Comparison of ENCODE assay signal across 1 cellular context in the genomic region with DNA sequence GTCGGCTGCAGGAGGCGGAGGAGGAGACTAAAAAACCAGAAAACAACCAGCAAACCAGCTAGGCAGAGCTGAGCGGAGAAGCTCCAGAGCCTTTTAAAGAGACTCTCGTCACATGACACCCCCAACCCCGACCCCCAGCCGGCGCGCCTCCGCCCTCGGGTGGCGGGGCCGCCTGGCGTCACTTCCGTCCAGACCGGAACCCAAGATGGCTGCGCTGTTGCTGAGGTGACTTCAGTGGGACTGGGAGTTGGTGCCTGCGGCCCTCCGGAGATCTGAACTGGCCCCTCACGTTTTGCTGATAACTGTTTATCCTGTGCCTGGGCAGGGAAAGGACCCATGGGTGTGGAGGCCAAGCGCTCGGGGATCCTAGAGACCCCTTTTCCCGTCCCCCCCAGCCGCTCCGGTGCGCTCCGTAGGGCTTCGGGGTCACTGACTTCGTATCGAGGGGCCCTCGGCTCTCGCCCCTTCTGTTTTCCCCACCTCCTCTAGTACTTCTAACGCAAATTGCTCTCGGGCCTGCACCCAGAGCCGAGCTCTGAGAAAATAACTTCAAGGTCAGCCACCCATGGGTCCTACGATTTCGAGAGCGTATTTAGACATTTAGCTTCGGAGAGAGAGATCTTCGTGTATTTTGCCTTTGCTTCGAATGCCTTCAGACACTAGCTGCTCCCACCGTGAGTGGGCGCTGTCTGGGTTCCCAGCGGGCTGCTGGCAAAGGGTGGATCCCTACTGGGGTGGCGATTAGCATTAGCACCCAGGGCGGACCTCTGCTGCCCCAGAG.
A peak's percentile ranks its signal among the peaks of the same experiment; 100 is the strongest.
TF ChIP-seq lines count a peak whose summit lies in the region.

A gene with protein sequence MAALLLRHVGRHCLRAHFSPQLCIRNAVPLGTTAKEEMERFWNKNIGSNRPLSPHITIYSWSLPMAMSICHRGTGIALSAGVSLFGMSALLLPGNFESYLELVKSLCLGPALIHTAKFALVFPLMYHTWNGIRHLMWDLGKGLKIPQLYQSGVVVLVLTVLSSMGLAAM (plus strand): TSS at position 181 of the 781 bp plus-strand sequence. CDS start 25 bp downstream, at position 206.

TF ChIP-seq in HepG2, 621 proteins besides CTCF, POLR2A, EP300 and RAD21 (continued from another document and continues in another):
- TF ChIP-seq, protein P1, sequence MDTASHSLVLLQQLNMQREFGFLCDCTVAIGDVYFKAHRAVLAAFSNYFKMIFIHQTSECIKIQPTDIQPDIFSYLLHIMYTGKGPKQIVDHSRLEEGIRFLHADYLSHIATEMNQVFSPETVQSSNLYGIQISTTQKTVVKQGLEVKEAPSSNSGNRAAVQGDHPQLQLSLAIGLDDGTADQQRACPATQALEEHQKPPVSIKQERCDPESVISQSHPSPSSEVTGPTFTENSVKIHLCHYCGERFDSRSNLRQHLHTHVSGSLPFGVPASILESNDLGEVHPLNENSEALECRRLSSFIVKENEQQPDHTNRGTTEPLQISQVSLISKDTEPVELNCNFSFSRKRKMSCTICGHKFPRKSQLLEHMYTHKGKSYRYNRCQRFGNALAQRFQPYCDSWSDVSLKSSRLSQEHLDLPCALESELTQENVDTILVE (CRISPR knock-in tag; IDR thresholded peaks at IDR 0.05): no peak; the same call in 1 of the 2 replicates
- TF ChIP-seq ZNF12 (CRISPR knock-in tag; IDR thresholded peaks at IDR 0.05) (peak; percentile 2; the same call in 1 of the 2 replicates), ZNF607 (CRISPR knock-in tag; IDR thresholded peaks at IDR 0.05; ENCODE audit: borderline replicate concordance) (peak; percentile 56; the same call in 1 of the 2 replicates), MAFG (CRISPR knock-in tag; IDR thresholded peaks at IDR 0.05) (no peak), ZNF230 (CRISPR knock-in tag; IDR thresholded peaks at IDR 0.05) (no peak), SMARCE1 (IDR thresholded peaks at IDR 0.05; ENCODE audit: borderline replicate concordance) (no peak), ZNF883 (CRISPR knock-in tag; IDR thresholded peaks at IDR 0.05; ENCODE audit: not compliant biosample characterization) (no peak), ZNF337 (CRISPR knock-in tag; IDR thresholded peaks at IDR 0.05; ENCODE audit: borderline replicate concordance, low read depth) (no peak), SNRNP70 (IDR thresholded peaks at IDR 0.05; ENCODE audit: low read depth, low read length) (no peak), HMGXB3 (CRISPR knock-in tag; IDR thresholded peaks at IDR 0.05; ENCODE audit: borderline replicate concordance) (peak; percentile 21), ZNF234 (CRISPR knock-in tag; conservative IDR thresholded peaks at IDR 0.05) (no peak), DRAP1 (CRISPR knock-in tag; IDR thresholded peaks at IDR 0.05) (peak; percentile 99), AKAP8 (CRISPR knock-in tag; IDR thresholded peaks at IDR 0.05) (no peak), ZNF180 (CRISPR knock-in tag; IDR thresholded peaks at IDR 0.05; ENCODE audit: borderline replicate concordance, low read depth) (no peak), KAT7 (CRISPR knock-in tag; IDR thresholded peaks at IDR 0.05; ENCODE audit: borderline replicate concordance) (peak; percentile 43; the same call in 1 of the 2 replicates), ZNF446 (CRISPR knock-in tag; IDR thresholded peaks at IDR 0.05) (0 out of 2 replicates have a peak, but pooled peaks have one; percentile 6), CERS6 (CRISPR knock-in tag; IDR thresholded peaks at IDR 0.05) (no peak), TBL1XR1 (IDR thresholded peaks at IDR 0.05; ENCODE audit: borderline replicate concordance, low read length, partially characterized antibody) (peak; percentile 10), NR2C2 (CRISPR knock-in tag; IDR thresholded peaks at IDR 0.05; ENCODE audit: borderline replicate concordance) (peak; percentile 60), ZNF484 (CRISPR knock-in tag; IDR thresholded peaks at IDR 0.05; ENCODE audit: borderline replicate concordance, low read depth) (no peak), MAF1 (CRISPR knock-in tag; IDR thresholded peaks at IDR 0.05; ENCODE audit: borderline replicate concordance) (no peak), SP2 (CRISPR knock-in tag; IDR thresholded peaks at IDR 0.05) (peak; percentile 45; the same call in 1 of the 2 replicates), ZNF326 (CRISPR knock-in tag; IDR thresholded peaks at IDR 0.05; ENCODE audit: borderline replicate concordance) (no peak), ZNF513 (CRISPR knock-in tag; conservative IDR thresholded peaks at IDR 0.05) (no peak), MIER3 (CRISPR knock-in tag; IDR thresholded peaks at IDR 0.05; ENCODE audit: borderline replicate concordance) (peak; percentile 48; the same call in 1 of the 2 replicates), ZNF879 (CRISPR knock-in tag; IDR thresholded peaks at IDR 0.05) (no peak), BHLHE40 (IDR thresholded peaks at IDR 0.05; ENCODE audit: low read length) (no peak)
- TF ChIP-seq, protein P2, sequence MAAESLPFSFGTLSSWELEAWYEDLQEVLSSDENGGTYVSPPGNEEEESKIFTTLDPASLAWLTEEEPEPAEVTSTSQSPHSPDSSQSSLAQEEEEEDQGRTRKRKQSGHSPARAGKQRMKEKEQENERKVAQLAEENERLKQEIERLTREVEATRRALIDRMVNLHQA (CRISPR knock-in tag; IDR thresholded peaks at IDR 0.05): no peak
- TF ChIP-seq, protein P3, sequence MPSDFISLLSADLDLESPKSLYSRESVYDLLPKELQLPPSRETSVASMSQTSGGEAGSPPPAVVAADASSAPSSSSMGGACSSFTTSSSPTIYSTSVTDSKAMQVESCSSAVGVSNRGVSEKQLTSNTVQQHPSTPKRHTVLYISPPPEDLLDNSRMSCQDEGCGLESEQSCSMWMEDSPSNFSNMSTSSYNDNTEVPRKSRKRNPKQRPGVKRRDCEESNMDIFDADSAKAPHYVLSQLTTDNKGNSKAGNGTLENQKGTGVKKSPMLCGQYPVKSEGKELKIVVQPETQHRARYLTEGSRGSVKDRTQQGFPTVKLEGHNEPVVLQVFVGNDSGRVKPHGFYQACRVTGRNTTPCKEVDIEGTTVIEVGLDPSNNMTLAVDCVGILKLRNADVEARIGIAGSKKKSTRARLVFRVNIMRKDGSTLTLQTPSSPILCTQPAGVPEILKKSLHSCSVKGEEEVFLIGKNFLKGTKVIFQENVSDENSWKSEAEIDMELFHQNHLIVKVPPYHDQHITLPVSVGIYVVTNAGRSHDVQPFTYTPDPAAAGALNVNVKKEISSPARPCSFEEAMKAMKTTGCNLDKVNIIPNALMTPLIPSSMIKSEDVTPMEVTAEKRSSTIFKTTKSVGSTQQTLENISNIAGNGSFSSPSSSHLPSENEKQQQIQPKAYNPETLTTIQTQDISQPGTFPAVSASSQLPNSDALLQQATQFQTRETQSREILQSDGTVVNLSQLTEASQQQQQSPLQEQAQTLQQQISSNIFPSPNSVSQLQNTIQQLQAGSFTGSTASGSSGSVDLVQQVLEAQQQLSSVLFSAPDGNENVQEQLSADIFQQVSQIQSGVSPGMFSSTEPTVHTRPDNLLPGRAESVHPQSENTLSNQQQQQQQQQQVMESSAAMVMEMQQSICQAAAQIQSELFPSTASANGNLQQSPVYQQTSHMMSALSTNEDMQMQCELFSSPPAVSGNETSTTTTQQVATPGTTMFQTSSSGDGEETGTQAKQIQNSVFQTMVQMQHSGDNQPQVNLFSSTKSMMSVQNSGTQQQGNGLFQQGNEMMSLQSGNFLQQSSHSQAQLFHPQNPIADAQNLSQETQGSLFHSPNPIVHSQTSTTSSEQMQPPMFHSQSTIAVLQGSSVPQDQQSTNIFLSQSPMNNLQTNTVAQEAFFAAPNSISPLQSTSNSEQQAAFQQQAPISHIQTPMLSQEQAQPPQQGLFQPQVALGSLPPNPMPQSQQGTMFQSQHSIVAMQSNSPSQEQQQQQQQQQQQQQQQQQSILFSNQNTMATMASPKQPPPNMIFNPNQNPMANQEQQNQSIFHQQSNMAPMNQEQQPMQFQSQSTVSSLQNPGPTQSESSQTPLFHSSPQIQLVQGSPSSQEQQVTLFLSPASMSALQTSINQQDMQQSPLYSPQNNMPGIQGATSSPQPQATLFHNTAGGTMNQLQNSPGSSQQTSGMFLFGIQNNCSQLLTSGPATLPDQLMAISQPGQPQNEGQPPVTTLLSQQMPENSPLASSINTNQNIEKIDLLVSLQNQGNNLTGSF (CRISPR knock-in tag; IDR thresholded peaks at IDR 0.05): no peak; the same call in 1 of the 2 replicates
- TF ChIP-seq, protein P4, sequence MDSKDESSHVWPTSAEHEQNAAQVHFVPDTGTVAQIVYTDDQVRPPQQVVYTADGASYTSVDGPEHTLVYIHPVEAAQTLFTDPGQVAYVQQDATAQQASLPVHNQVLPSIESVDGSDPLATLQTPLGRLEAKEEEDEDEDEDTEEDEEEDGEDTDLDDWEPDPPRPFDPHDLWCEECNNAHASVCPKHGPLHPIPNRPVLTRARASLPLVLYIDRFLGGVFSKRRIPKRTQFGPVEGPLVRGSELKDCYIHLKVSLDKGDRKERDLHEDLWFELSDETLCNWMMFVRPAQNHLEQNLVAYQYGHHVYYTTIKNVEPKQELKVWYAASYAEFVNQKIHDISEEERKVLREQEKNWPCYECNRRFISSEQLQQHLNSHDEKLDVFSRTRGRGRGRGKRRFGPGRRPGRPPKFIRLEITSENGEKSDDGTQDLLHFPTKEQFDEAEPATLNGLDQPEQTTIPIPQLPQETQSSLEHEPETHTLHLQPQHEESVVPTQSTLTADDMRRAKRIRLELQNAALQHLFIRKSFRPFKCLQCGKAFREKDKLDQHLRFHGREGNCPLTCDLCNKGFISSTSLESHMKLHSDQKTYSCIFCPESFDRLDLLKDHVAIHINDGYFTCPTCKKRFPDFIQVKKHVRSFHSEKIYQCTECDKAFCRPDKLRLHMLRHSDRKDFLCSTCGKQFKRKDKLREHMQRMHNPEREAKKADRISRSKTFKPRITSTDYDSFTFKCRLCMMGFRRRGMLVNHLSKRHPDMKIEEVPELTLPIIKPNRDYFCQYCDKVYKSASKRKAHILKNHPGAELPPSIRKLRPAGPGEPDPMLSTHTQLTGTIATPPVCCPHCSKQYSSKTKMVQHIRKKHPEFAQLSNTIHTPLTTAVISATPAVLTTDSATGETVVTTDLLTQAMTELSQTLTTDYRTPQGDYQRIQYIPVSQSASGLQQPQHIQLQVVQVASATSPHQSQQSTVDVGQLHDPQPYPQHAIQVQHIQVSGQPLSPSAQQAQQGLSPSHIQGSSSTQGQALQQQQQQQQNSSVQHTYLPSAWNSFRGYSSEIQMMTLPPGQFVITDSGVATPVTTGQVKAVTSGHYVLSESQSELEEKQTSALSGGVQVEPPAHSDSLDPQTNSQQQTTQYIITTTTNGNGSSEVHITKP (CRISPR knock-in tag; IDR thresholded peaks at IDR 0.05; ENCODE audit: low read depth): 0 out of 2 replicates have a peak, but pooled peaks have one; percentile 35
